Comparison of ENCODE assay signal across 1 cellular context in genomic region chr11:94128746-94129504, GRCh38.
TF ChIP-seq lines count a peak whose summit lies in the region.

Gene PANX1 (plus strand): TSS chr11:94128841. CDS start chr11:94129313, 472 bp downstream.

TF ChIP-seq in GM23338, 12 proteins besides CTCF, POLR2A, EP300 and RAD21:
- TF ChIP-seq ZNF462 (CRISPR knock-in tag; IDR thresholded peaks at IDR 0.05) (no peak), POLR2AphosphoS5 (IDR thresholded peaks at IDR 0.05; ENCODE audit: low read depth) (peak; percentile 79), REST (IDR thresholded peaks at IDR 0.05; ENCODE audit: unreplicated experiment) (no peak), STAT1 (IDR thresholded peaks at IDR 0.05; ENCODE audit: unreplicated experiment) (no peak), ZNF114 (CRISPR knock-in tag; IDR thresholded peaks at IDR 0.05) (no peak), ZNF331 (CRISPR knock-in tag; IDR thresholded peaks at IDR 0.05; ENCODE audit: low read depth) (no peak), JUNB (IDR thresholded peaks at IDR 0.05; ENCODE audit: unreplicated experiment) (no peak), EZH2 (IDR thresholded peaks at IDR 0.05; ENCODE audit: low read depth, unreplicated experiment) (no peak), NANOG (IDR thresholded peaks at IDR 0.05; ENCODE audit: borderline replicate concordance) (no peak; the same call in 1 of the 2 replicates), CREB1 (CRISPR knock-in tag; IDR thresholded peaks at IDR 0.05; ENCODE audit: low read depth) (peak; percentile 78)
- TF ChIP-seq, protein P1, sequence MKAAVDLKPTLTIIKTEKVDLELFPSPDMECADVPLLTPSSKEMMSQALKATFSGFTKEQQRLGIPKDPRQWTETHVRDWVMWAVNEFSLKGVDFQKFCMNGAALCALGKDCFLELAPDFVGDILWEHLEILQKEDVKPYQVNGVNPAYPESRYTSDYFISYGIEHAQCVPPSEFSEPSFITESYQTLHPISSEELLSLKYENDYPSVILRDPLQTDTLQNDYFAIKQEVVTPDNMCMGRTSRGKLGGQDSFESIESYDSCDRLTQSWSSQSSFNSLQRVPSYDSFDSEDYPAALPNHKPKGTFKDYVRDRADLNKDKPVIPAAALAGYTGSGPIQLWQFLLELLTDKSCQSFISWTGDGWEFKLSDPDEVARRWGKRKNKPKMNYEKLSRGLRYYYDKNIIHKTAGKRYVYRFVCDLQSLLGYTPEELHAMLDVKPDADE (IDR thresholded peaks at IDR 0.05), result peak; percentile 44; the same call in 1 of the 2 replicates
